ENCODE assay signal across 32 cellular contexts in genomic region chr1:56977910-56978309, GRCh38. TPM values are rescaled to one million over a fixed set of nuclear protein-coding genes. Genes with fewer than 3 reads are reported as not detected.
"Had no signal": no experiment of that assay in that cellular context is flagged by ENCODE, and none has a peak within 500 bp of the region (broad histone marks: within the 10 kb centered on the region; RNA-seq: fewer than 3 reads in every experiment).

No MANE protein-coding gene starts in this region.

- H3K4me1 ChIP-seq: gastrocnemius medialis, left ventricle myocardium inferior, prostate gland, testis, transverse colon had no signal

- H3K4me3 ChIP-seq: gastrocnemius medialis, left ventricle myocardium inferior, pancreas, prostate gland, skin epidermis, testis, transverse colon had no signal

- H3K27ac ChIP-seq: gastrocnemius medialis, left ventricle myocardium inferior, pancreas, prostate gland, skin epidermis, testis, transverse colon had no signal

- DNase-seq: activated CD4-positive, alpha-beta memory T cell treated with anti-CD3 and anti-CD28 coated beads for 36 hours; activated CD4-positive, alpha-beta T cell treated with anti-CD3 and anti-CD28 coated beads, Interleukin-2, amount 10 ng/mL, durations not matched to agents 24 days and 14 days; activated CD4-positive, CD25-positive, alpha-beta regulatory T cell treated with anti-CD3 and anti-CD28 coated beads, Interleukin-2, amount 50 U/mL, for 72 hours; activated naive CD4-positive, alpha-beta T cell; activated T-cell treated with anti-CD3 and anti-CD28 coated beads, Interleukin-2, amount 50 U/mL, for 48 hours; anterior cingulate cortex; dermis blood vessel endothelial cell; effector CD8-positive, alpha-beta T cell; erythroblast; gastrocnemius medialis; glutamatergic neuron; islet precursor cell; left ventricle myocardium inferior; nephron progenitor cell; nucleus accumbens; pancreas; retina; stimulated activated CD4-positive, alpha-beta T cell treated with anti-CD3 and anti-CD28 coated beads, Interleukin-12 subunit alpha, Interleukin-12 subunit beta, amount 100 ng/mL, for 4 hours; stimulated activated CD4-positive, alpha-beta T cell treated with anti-CD3 and anti-CD28 coated beads, Interleukin-4, amount 100 ng/mL, for 1 hour; stimulated activated naive CD8-positive, alpha-beta T cell treated with anti-CD3 and anti-CD28 coated beads, Interleukin-15, Interleukin-2, amounts not matched to agents 100 U/mL and 50 U/mL, for 24 hours; T-helper 2 cell; testis; transverse colon had no signal

- H3K36me3 ChIP-seq: gastrocnemius medialis, left ventricle myocardium inferior, pancreas, prostate gland, transverse colon had no signal

- H3K27me3 ChIP-seq: gastrocnemius medialis, pancreas, testis, transverse colon had no signal

- H3K9me3 ChIP-seq: gastrocnemius medialis, left ventricle myocardium inferior, pancreas, prostate gland, testis, transverse colon had no signal

RNA-seq across cellular contexts. Expression of gene C8B, which starts 12.1 kb away (rescaled TPM):
- total RNA-seq: activated CD4-positive, alpha-beta memory T cell treated with anti-CD3 and anti-CD28 coated beads for 36 hours; activated CD4-positive, alpha-beta T cell treated with anti-CD3 and anti-CD28 coated beads, Interleukin-2, amount 10 ng/mL, durations not matched to agents 24 days and 14 days; activated naive CD4-positive, alpha-beta T cell treated with anti-CD3 and anti-CD28 coated beads, Interleukin-2, amount 50 U/mL, for 72 hours; activated T-helper 2 cell treated with anti-CD3 and anti-CD28 coated beads, Interferon-gamma antibody, Interleukin-2, Interleukin-4, amounts not matched to agents 10 μg/mL and 5 μg/mL and 100 μg/mL, durations not matched to agents 14 hours and 24 hours and 36 hours; bronchial epithelial cell; dermis blood vessel endothelial cell; fibroblast of lung; left ventricle myocardium inferior; lung microvascular endothelial cell; prostate gland; sciatic nerve; transverse colon had no signal
- polyA plus RNA-seq: adipose tissue, fibroblast of lung had no signal
